8 cellular contexts compared by ENCODE assay signal in genomic region chr4:74370912-74371311, GRCh38. TPM values are rescaled to one million over a fixed set of nuclear protein-coding genes. Genes with fewer than 3 reads are reported as not detected.
DNase-seq lines count a peak whose midpoint lies in the region; ATAC-seq and TF ChIP-seq lines count a peak whose summit lies in the region.

No MANE protein-coding gene starts in this region.

- ATAC-seq in GM19324 (IDR thresholded peaks at IDR 0.05; ENCODE audit: low FRiP score, unreplicated experiment) (peak; percentile 65), HG03135 (IDR thresholded peaks at IDR 0.05; ENCODE audit: unreplicated experiment) (peak; percentile 58), PC-3 (peak; percentile 52), left lobe of liver (peak; percentile 88)

- H3K9ac ChIP-seq in PC-3 (ENCODE audit: low read length) (peak overlapping the region; percentile 71), mammary epithelial cell (ENCODE audit: insufficient read depth, low read length) (no peak overlapping the region)

- intact Hi-C loops in PC-3 (cut with micrococcal nuclease) = loop anchor here (2.0 kb wide), 1 partner anchor 246 kb away; no protein-coding TSS in a partner anchor
- intact Hi-C loops in mammary epithelial cell (cut with micrococcal nuclease) = loop anchor here (1.0 to 5.0 kb wide), 4 partner anchors 144 to 304 kb away; no protein-coding TSS in a partner anchor

- no peaks in the 10 kb centered on the region for H4K20me1 ChIP-seq in PC-3 (ENCODE audit: low read length)
- no peaks in the 10 kb centered on the region for H4K20me1 ChIP-seq in mammary epithelial cell (ENCODE audit: insufficient read depth, low read length)

- H3K4me3 ChIP-seq in PC-3 (ENCODE audit: low read length) = no peak overlapping the region
- H3K4me3 ChIP-seq in mammary epithelial cell (replicated peaks in 1 of 3; ENCODE audit: insufficient read depth in 1 of 3, low read depth in 2 of 3, low read length in 3 of 3) = no peak overlapping the region

- no peaks in the 10 kb centered on the region for H3K36me3 ChIP-seq in PC-3 (ENCODE audit: low read depth, low read length)
- peaks cover 2% of the 10 kb centered on the region for H3K36me3 ChIP-seq in mammary epithelial cell (ENCODE audit: insufficient read depth, low read length)

- H3K79me2 ChIP-seq in PC-3 (ENCODE audit: low read length) = peaks cover 2% of the 10 kb centered on the region
- H3K79me2 ChIP-seq in mammary epithelial cell (ENCODE audit: insufficient read depth, low read length) = peaks cover 64% of the 10 kb centered on the region

- in situ Hi-C loops in mammary epithelial cell (cut with MboI; ENCODE audit: low sequenced_read_pairs in 2 of 2) = loop anchor here (10.0 kb wide), 1 partner anchor 164 kb away; no protein-coding TSS in a partner anchor

- peaks cover 10% of the 10 kb centered on the region for H3F3A ChIP-seq in PC-3 (ENCODE audit: low read length, unreplicated experiment)

- no peaks in the 10 kb centered on the region for H3K9me2 ChIP-seq in PC-3 (replicated peaks; ENCODE audit: low read length)

- peaks cover 49% of the 10 kb centered on the region for H3K4me1 ChIP-seq in PC-3 (ENCODE audit: insufficient read depth, low read length)
- H3K4me1 ChIP-seq in mammary epithelial cell (ENCODE audit: insufficient read depth, low read length) = peaks cover 37% of the 10 kb centered on the region

- dilution Hi-C loops in mammary epithelial cell (cut with HindIII; ENCODE audit: low sequenced_read_pairs) = no loop called here

- peak overlapping the region; percentile 50 for H2AFZ ChIP-seq in PC-3 (ENCODE audit: low read length)
- H2AFZ ChIP-seq in mammary epithelial cell (ENCODE audit: low read depth, low read length) = peak overlapping the region; percentile 38

- no peak overlapping the region for H3K4me2 ChIP-seq in PC-3 (ENCODE audit: low read length)
- H3K4me2 ChIP-seq in mammary epithelial cell (ENCODE audit: insufficient read depth, low read depth, low read length) = peak overlapping the region; percentile 44

- H3K27ac ChIP-seq in PC-3 (ENCODE audit: low read length) (peak overlapping the region; percentile 74), mammary epithelial cell (ENCODE audit: insufficient read depth, low read depth, low read length) (peak overlapping the region; percentile 57)

- 0% methylated on average over 1 of the region's 1 CpG for whole genome bisulfite sequencing in mammary epithelial cell (ENCODE audit: low coverage, missing lambda C conversion rate)

- no TSS peak for BruUV-seq in PC-3 (replicated peaks; lab: Mats Ljungman, UMichigan)
- no TSS peak for BruUV-seq in mammary epithelial cell (replicated peaks; lab: Mats Ljungman, UMichigan)

- POLR2A ChIA-PET in PC-3 (lab: Charles Lee; ENCODE audit: unreplicated experiment) = interaction anchor here (0.6 to 0.7 kb wide), 2 partner anchors 74 to 423 kb away, joined by 4 to 5 read pairs; partner anchors contain the start of genes AREG and BTC

- TF ChIP-seq CTCF in PC-3 (conservative IDR thresholded peaks at IDR 0.05; ENCODE audit: low read depth, low read length) (peak; percentile 72), mammary epithelial cell (conservative IDR thresholded peaks at IDR 0.05 in 1 of 2, IDR thresholded peaks at IDR 0.05 in 1 of 2; ENCODE audit: extremely low read depth in 1 of 2, insufficient read depth in 1 of 2, low read depth in 1 of 2, low read length in 2 of 2) (peak; percentile 90 to 96)

- no peaks in the 10 kb centered on the region for H3K9me3 ChIP-seq in PC-3 (ENCODE audit: low read length)
- H3K9me3 ChIP-seq in mammary epithelial cell (replicated peaks; ENCODE audit: insufficient read depth, low read length) = no peaks in the 10 kb centered on the region

- no peaks in the 10 kb centered on the region for H3K27me3 ChIP-seq in PC-3 (ENCODE audit: low read length)
- no peaks in the 10 kb centered on the region for H3K27me3 ChIP-seq in mammary epithelial cell (ENCODE audit: insufficient read depth, low read length)

- DNase-seq in NCI-H1694 treated with DMSO at 0.1 percent for 48 hours (lab: John Stamatoyannopoulos, UW) (peak; percentile 20), NCI-H1694 (lab: John Stamatoyannopoulos, UW) (no peak), PC-3 (peak; percentile 77), mammary epithelial cell (peak; percentile 58), left lobe of liver (ENCODE audit: low spot score) (no peak), DMS153 (lab: John Stamatoyannopoulos, UW) (no peak)

- CTCF ChIA-PET in PC-3 (lab: Charles Lee) (interaction anchor here (0.7 to 1.0 kb wide), 2 partner anchors 162 to 303 kb away, joined by 3 read pairs; no protein-coding TSS in a partner anchor), mammary epithelial cell (lab: Charles Lee; ENCODE audit: low non-redundant PET) (no interaction called here)

RNA-seq across cellular contexts. Expression of gene EREG, which starts 6.0 kb away (rescaled TPM):
- total RNA-seq in PC-3 (2014; rRNA removed) = 1.3 and 2.2 TPM in 2 replicates
- 10 to 100 TPM in 1 of 2 donors, 1 to 10 TPM in 1; 9.5 to 44.0 TPM for total RNA-seq in mammary epithelial cell
- 13.2 TPM for polyA plus RNA-seq in mammary epithelial cell
- polyA minus RNA-seq in mammary epithelial cell = 22.7 TPM
- 0.18 TPM for total RNA-seq in left lobe of liver

Comparison
In these comparisons a context has a peak if more than half of its experiments do, and no peak if none do; other contexts are left out.
1. DNase-seq: peak in NCI-H1694 treated with DMSO at 0.1 percent for 48 hours (single experiment), PC-3 (single experiment) and mammary epithelial cell (single experiment); none in NCI-H1694 (single experiment), left lobe of liver (single experiment) and DMS153 (single experiment).
2. Peak in every context shown above with its lines, with median percentiles within 50 percentile points of each other: ATAC-seq.